ENCODE assay signal across 10 cellular contexts in the genomic region with DNA sequence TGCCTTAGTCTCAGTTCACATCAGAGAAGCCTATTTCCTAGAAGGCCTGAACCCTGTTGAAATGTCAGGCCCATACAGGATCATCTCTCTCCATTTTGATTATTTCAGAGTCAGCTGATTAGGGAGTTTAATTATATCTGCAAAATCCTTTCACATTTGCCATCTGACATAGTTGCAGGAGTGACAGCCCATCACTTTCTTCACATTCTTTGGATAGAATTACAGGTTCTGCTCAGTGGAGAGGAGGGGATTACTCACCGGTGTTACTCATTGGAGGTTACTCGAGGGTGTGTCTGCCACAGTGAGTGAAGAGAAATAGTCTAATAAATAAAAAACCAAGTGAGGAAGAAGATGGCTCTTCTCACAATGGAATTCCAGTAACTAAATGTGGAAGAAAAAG.
DNase-seq lines count a peak whose midpoint lies in the region; ATAC-seq and TF ChIP-seq lines count a peak whose summit lies in the region.
"Had no signal": no experiment of that assay in that cellular context is flagged by ENCODE, and none has a peak within 500 bp of the region (broad histone marks: within the 10 kb centered on the region; RNA-seq: fewer than 3 reads in every experiment).

No MANE protein-coding gene starts in this region.

- H3K9me3 ChIP-seq in HCT116 (ENCODE audit: control insufficient read depth in 1 of 2, insufficient read depth in 1 of 2, low read depth in 1 of 2, low read length in 2 of 2): no peaks in the 10 kb centered on the region

- H3K36me3 ChIP-seq in HCT116 (ENCODE audit: control insufficient read depth in 1 of 2, insufficient read depth in 2 of 2, low read length in 2 of 2): no peaks in the 10 kb centered on the region

- no peaks in the 10 kb centered on the region for H4K20me1 ChIP-seq in HCT116 (ENCODE audit: insufficient read depth)

- no peak overlapping the region for H2AFZ ChIP-seq in HCT116 (ENCODE audit: low read depth, low read length, poor library complexity, severe bottlenecking)

- peak overlapping the region; percentile 73 to 80 for H3K27ac Mint-ChIP-seq in activated naive CD4-positive, alpha-beta T cell treated with anti-CD3 and anti-CD28 coated beads, Interleukin-2, amount 50 U/mL, for 72 hours

- no peaks in the 10 kb centered on the region for H3K9me3 Mint-ChIP-seq in activated naive CD4-positive, alpha-beta T cell treated with anti-CD3 and anti-CD28 coated beads, Interleukin-2, amount 50 U/mL, for 72 hours

- H3K9me2 ChIP-seq in HCT116 (ENCODE audit: insufficient read depth): no peaks in the 10 kb centered on the region

- RAD21 ChIA-PET in HCT116 (lab: Charles Lee; ENCODE audit: low non-redundant PET in 1 of 2, low total read pairs in 2 of 2, uncharacterized antibody in 2 of 2, unreplicated experiment in 2 of 2): no interaction called here

- CTCF ChIA-PET in HCT116 (lab: Charles Lee): no interaction called here

- ATAC-seq in HCT116 (peak; percentile 81), GM19467 (IDR thresholded peaks at IDR 0.05; ENCODE audit: unreplicated experiment) (no peak)
- peak; percentile 42 to 46 for ATAC-seq in activated naive CD4-positive, alpha-beta T cell treated with anti-CD3 and anti-CD28 coated beads, Interleukin-2, amount 50 U/mL, for 72 hours

- peaks cover 0 to 19% of the 10 kb centered on the region in 2 experiments; a peak in 2 of 4 replicates for H3K4me1 ChIP-seq in HCT116 (ENCODE audit: control insufficient read depth in 1 of 2, insufficient read depth in 2 of 2, low read length in 2 of 2)

- DNase-seq in AG08396 (ENCODE audit: low spot score) (peak; percentile 62), HCT116 (ENCODE audit: low read depth, low spot score) (peak; percentile 29), kidney tubule cell (ENCODE audit: low spot score) (peak; percentile 84), NCI-H1417 treated with DMSO at 0.1 percent for 48 hours (lab: John Stamatoyannopoulos, UW) (no peak), NCI-H1694 treated with DMSO at 0.1 percent for 48 hours (lab: John Stamatoyannopoulos, UW) (no peak), NCI-H2081 (lab: John Stamatoyannopoulos, UW) (no peak)
- no peak for DNase-seq in activated naive CD4-positive, alpha-beta T cell treated with anti-CD3 and anti-CD28 coated beads, Interleukin-2, amount 50 U/mL, for 72 hours (ENCODE audit: low spot score in 2 of 2)
- DNase-seq: effector CD4-positive, alpha-beta T cell; NCI-H526 had no signal

- no peak for TF ChIP-seq CTCF in HCT116 (IDR thresholded peaks at IDR 0.05 in 2 of 3, conservative IDR thresholded peaks at IDR 0.05 in 1 of 3; ENCODE audit: borderline replicate concordance in 1 of 3, insufficient read depth in 1 of 3, low read depth in 2 of 3, low read length in 2 of 3)

- H3K27me3 ChIP-seq in HCT116 (ENCODE audit: insufficient read depth, low read length): no peaks in the 10 kb centered on the region

- H3K4me2 ChIP-seq in HCT116 (ENCODE audit: low read length): peak overlapping the region; percentile 3; the same call in 1 of the 2 replicates

- BruUV-seq in HCT116 (replicated peaks; lab: Mats Ljungman, UMichigan): no TSS peak

- H3K9ac ChIP-seq in HCT116 (ENCODE audit: low read length): no peak overlapping the region

- peaks cover 0 to 5% of the 10 kb centered on the region in 2 donors for H3K36me3 Mint-ChIP-seq in activated naive CD4-positive, alpha-beta T cell treated with anti-CD3 and anti-CD28 coated beads, Interleukin-2, amount 50 U/mL, for 72 hours

- TF ChIP-seq RAD21 in HCT116 (IDR thresholded peaks at IDR 0.05; ENCODE audit: low read depth): no peak

- POLR2A ChIA-PET in HCT116 (lab: Charles Lee): no interaction called here

- H3K4me3 ChIP-seq in HCT116 (replicated peaks in 1 of 2; ENCODE audit: low read depth in 1 of 2, low read length in 2 of 2): no peak overlapping the region

- H3K27ac ChIP-seq in HCT116 (ENCODE audit: low read depth, low read length): no peak overlapping the region

- no peak for TF ChIP-seq POLR2A in HCT116 (IDR thresholded peaks at IDR 0.05; ENCODE audit: borderline replicate concordance, extremely low read depth, insufficient read depth, insufficient read length)

- no peaks in the 10 kb centered on the region for H3K79me2 ChIP-seq in HCT116 (ENCODE audit: insufficient read depth, low read length)

- intact Hi-C loops in HCT116 (cut with micrococcal nuclease): no loop called here

TF ChIP-seq in HCT116, 20 proteins besides CTCF, POLR2A, EP300 and RAD21:
- TF ChIP-seq SRF (IDR thresholded peaks at IDR 0.05; ENCODE audit: low read depth): no peak
- TF ChIP-seq MAX (IDR thresholded peaks at IDR 0.05): no peak
- TF ChIP-seq FOSL1 (IDR thresholded peaks at IDR 0.05; ENCODE audit: low read depth): peak; percentile 39; the same call in 1 of the 2 replicates

Comparison
In these comparisons a context has a peak if more than half of its experiments do, and no peak if none do; other contexts are left out.
1. DNase-seq: peak in AG08396 (single experiment), HCT116 (single experiment) and kidney tubule cell (single experiment); none in activated naive CD4-positive, alpha-beta T cell treated with anti-CD3 and anti-CD28 coated beads, Interleukin-2, amount 50 U/mL, for 72 hours (0 of 2), NCI-H1417 treated with DMSO at 0.1 percent for 48 hours (single experiment), NCI-H1694 treated with DMSO at 0.1 percent for 48 hours (single experiment) and NCI-H2081 (0 of 2).